1 cellular context compared by ENCODE assay signal in the genomic region with DNA sequence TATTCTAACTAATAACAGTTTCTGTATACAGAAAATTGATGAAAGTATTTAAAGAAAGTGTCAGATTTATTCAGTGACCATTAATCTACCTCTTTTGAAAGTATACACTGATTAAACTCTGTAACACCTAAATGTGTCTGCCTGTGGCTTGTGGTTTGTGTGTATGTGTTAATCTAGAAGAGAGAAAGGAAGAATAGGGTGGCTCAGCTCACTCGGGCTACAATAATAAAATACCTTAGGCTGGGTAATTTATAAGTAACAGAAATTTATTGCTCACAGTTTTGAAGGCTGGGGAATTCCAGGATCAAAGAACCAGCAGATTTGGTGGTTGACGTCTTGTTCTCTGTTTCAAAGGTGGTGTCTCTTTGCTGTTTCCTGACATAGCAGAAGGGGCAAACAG.
TF ChIP-seq lines count a peak whose summit lies in the region.

No MANE protein-coding gene starts in this region.

TF ChIP-seq in GM12878, 131 proteins besides CTCF, POLR2A, EP300 and RAD21 (continued from another document):
- TF ChIP-seq, protein P1, sequence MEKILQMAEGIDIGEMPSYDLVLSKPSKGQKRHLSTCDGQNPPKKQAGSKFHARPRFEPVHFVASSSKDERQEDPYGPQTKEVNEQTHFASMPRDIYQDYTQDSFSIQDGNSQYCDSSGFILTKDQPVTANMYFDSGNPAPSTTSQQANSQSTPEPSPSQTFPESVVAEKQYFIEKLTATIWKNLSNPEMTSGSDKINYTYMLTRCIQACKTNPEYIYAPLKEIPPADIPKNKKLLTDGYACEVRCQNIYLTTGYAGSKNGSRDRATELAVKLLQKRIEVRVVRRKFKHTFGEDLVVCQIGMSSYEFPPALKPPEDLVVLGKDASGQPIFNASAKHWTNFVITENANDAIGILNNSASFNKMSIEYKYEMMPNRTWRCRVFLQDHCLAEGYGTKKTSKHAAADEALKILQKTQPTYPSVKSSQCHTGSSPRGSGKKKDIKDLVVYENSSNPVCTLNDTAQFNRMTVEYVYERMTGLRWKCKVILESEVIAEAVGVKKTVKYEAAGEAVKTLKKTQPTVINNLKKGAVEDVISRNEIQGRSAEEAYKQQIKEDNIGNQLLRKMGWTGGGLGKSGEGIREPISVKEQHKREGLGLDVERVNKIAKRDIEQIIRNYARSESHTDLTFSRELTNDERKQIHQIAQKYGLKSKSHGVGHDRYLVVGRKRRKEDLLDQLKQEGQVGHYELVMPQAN (conservative IDR thresholded peaks at IDR 0.05), result no peak
- TF ChIP-seq RELB (IDR thresholded peaks at IDR 0.05; ENCODE audit: low read depth) (peak; percentile 33; the same call in 1 of the 2 replicates), SPI1 (IDR thresholded peaks at IDR 0.05; ENCODE audit: borderline replicate concordance, insufficient read depth, low read depth, low read length) (no peak), ZNF384 (IDR thresholded peaks at IDR 0.05; ENCODE audit: borderline replicate concordance, low read depth, low read length) (no peak)
